In the genomic region with DNA sequence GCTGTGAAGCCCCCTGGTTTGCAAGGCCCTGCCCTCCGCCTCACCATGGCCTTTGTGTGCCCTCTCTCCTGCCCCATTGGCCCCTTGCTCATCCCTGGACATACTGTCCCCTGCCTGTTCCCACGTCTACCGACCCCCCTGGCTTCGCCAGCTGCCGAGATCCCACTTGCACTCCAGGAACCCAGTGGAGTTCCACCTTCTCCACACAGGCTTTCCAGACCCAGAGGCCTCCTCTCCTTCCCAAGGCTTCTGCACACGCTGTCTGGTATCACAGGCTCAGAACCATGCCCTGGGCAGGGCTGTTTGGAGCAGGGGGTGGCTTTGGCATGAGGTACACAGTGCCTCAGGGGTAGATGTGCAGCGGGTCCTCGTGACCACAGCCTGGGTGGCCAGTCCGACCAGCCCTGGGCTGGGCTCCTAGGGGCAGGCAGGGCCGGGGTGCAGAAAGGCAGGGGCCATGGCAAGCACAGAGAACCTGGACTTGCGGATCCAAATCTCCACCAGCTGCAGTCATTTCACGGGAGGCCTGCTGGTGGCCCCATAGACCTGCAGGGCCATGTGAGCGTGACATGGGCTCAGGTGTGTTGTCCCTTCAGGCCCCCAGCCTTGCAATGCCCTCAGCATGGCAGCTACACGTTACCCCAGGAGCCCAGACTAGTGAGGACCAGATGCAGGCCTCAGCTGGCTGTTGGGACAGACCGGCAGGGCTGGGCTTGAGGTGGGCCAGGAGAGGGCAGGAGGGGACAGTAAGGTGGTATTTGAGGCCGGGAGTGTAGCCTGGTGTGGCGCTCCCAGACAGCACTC, we compare ENCODE assay signal across 10 cellular contexts. TPM values are rescaled to one million over a fixed set of nuclear protein-coding genes. Genes with fewer than 3 reads are reported as not detected.
A peak's percentile ranks its signal among the peaks of the same experiment; 100 is the strongest.
DNase-seq lines count a peak whose midpoint lies in the region; ATAC-seq, FAIRE-seq and TF ChIP-seq lines count a peak whose summit lies in the region.
"Had no signal": no experiment of that assay in that cellular context is flagged by ENCODE, and none has a peak within 500 bp of the region (broad histone marks: within the 10 kb centered on the region; RNA-seq: fewer than 3 reads in every experiment).

No MANE protein-coding gene starts in this region.

- no peaks in the 10 kb centered on the region for H3K9me2 ChIP-seq in MM.1S (replicated peaks; ENCODE audit: insufficient read depth, low read length)

- H3K79me2 ChIP-seq in MM.1S (ENCODE audit: low read length), result peaks cover 96% of the 10 kb centered on the region
- peaks cover 62% of the 10 kb centered on the region for H3K79me2 ChIP-seq in neural progenitor cell (ENCODE audit: low read depth)

- H4K20me1 ChIP-seq in BLaER1 (peaks cover 23% of the 10 kb centered on the region), MM.1S (ENCODE audit: insufficient read depth, low read length) (peaks cover 27% of the 10 kb centered on the region), neural progenitor cell (ENCODE audit: low read depth) (peaks cover 68% of the 10 kb centered on the region)

- in situ Hi-C loops in HAP-1 (cut with MboI; ENCODE audit: low sequenced_read_pairs), result no loop called here

- H3K27me3 ChIP-seq in BLaER1, result no peaks in the 10 kb centered on the region
- no peaks in the 10 kb centered on the region for H3K27me3 ChIP-seq in MM.1S (replicated peaks; ENCODE audit: insufficient read depth, low read length)
- no peaks in the 10 kb centered on the region for H3K27me3 ChIP-seq in neural progenitor cell
- H3K27me3 ChIP-seq in HAP-1 (ENCODE audit: low read depth), result no peaks in the 10 kb centered on the region

- ATAC-seq in HG03095 (IDR thresholded peaks at IDR 0.05; ENCODE audit: unreplicated experiment), result no peak

- H3K4me3 Mint-ChIP-seq in neural progenitor cell, result no peak overlapping the region

- H3K9me3 ChIP-seq in BLaER1 (no peaks in the 10 kb centered on the region), MM.1S (replicated peaks; ENCODE audit: insufficient read depth, low read length) (no peaks in the 10 kb centered on the region), neural progenitor cell (ENCODE audit: low read depth) (no peaks in the 10 kb centered on the region), HAP-1 (no peaks in the 10 kb centered on the region)

- no peaks in the 10 kb centered on the region for H3K27me3 Mint-ChIP-seq in neural progenitor cell (ENCODE audit: insufficient read depth, low read depth)

- no peaks in the 10 kb centered on the region for H3K9me3 Mint-ChIP-seq in neural progenitor cell

- TF ChIP-seq CTCF in MM.1S (IDR thresholded peaks at IDR 0.05; ENCODE audit: low read length), result no peak
- TF ChIP-seq CTCF in neural progenitor cell (IDR thresholded peaks at IDR 0.05), result no peak

- no peak for FAIRE-seq in urothelium cell line (lab: Jason Lieb, UNC)
- FAIRE-seq: endothelial cell of umbilical vein had no signal

- H3K9ac ChIP-seq in BLaER1 (peak overlapping the region; percentile 100), MM.1S (ENCODE audit: low read length) (peak overlapping the region; percentile 67; the same call in 1 of the 2 replicates), neural progenitor cell (no peak overlapping the region)

- peaks cover 20% of the 10 kb centered on the region for H3K4me1 Mint-ChIP-seq in neural progenitor cell

- H3K36me3 ChIP-seq in BLaER1 (peaks cover 77% of the 10 kb centered on the region), MM.1S (replicated peaks; ENCODE audit: insufficient read depth, low read length) (peaks cover 15% of the 10 kb centered on the region), neural progenitor cell (no peaks in the 10 kb centered on the region), HAP-1 (replicated peaks) (peaks cover 27% of the 10 kb centered on the region)

- H3K4me2 ChIP-seq in BLaER1 (peak overlapping the region; percentile 99), MM.1S (ENCODE audit: low read depth, low read length) (peak overlapping the region; percentile 68), neural progenitor cell (no peak overlapping the region)

- H3K36me3 Mint-ChIP-seq in neural progenitor cell, result peaks cover 5% of the 10 kb centered on the region

- H3F3A ChIP-seq in MM.1S (ENCODE audit: insufficient read depth, low read length) (peaks cover 33% of the 10 kb centered on the region), neural progenitor cell (ENCODE audit: low read depth) (peaks cover 12% of the 10 kb centered on the region)

- H3K4me1 ChIP-seq in BLaER1, result peaks cover 97% of the 10 kb centered on the region
- H3K4me1 ChIP-seq in MM.1S (ENCODE audit: low read length), result peaks cover 67% of the 10 kb centered on the region
- peaks cover 20% of the 10 kb centered on the region for H3K4me1 ChIP-seq in neural progenitor cell
- no peaks in the 10 kb centered on the region; the same call in 1 of the 2 replicates for H3K4me1 ChIP-seq in HAP-1

- H3K4me3 ChIP-seq in BLaER1, result peak overlapping the region; percentile 99
- H3K4me3 ChIP-seq in MM.1S (ENCODE audit: low read length), result no peak overlapping the region
- H3K4me3 ChIP-seq in neural progenitor cell, result no peak overlapping the region
- no peak overlapping the region for H3K4me3 ChIP-seq in HAP-1

- peak overlapping the region; percentile 65 for H3K27ac Mint-ChIP-seq in neural progenitor cell

- DNase-seq in MM.1S, result no peak
- DNase-seq in central memory CD4-positive, alpha-beta T cell, result peak; percentile 27
- DNase-seq in neural progenitor cell (ENCODE audit: low spot score), result no peak
- DNase-seq in HAP-1 (ENCODE audit: low spot score in 2 of 2), result no peak
- DNase-seq in urothelium cell line (ENCODE audit: low spot score), result no peak
- no peak for DNase-seq in stimulated activated CD4-positive, alpha-beta T cell treated with anti-CD3 and anti-CD28 coated beads, Interleukin-15, amount 100 ng/mL, for 24 hours
- DNase-seq: T1000 had no signal

- H2AFZ ChIP-seq in MM.1S (ENCODE audit: low read length) (no peak overlapping the region), neural progenitor cell (replicated peaks) (no peak overlapping the region)

- H3K27ac ChIP-seq in BLaER1, result peak overlapping the region; percentile 100
- H3K27ac ChIP-seq in MM.1S (ENCODE audit: low read length), result peak overlapping the region; percentile 92; the same call in 1 of the 2 replicates
- no peak overlapping the region for H3K27ac ChIP-seq in neural progenitor cell

RNA-seq across cellular contexts. Expression of a gene that starts 9.5 kb away (rescaled TPM):
- total RNA-seq in neural progenitor cell (ENCODE audit: low replicate concordance), result 30.0 and 54.4 TPM in 2 replicates

RNA-seq across cellular contexts. Expression of a gene that starts 13.3 kb away (rescaled TPM):
- 21.0 and 29.2 TPM in 2 replicates for total RNA-seq in neural progenitor cell (ENCODE audit: low replicate concordance)

RNA-seq across cellular contexts. Expression of a gene that starts 27.5 kb away (rescaled TPM):
- total RNA-seq in neural progenitor cell (ENCODE audit: low replicate concordance), result 1.4 and 7.1 TPM in 2 replicates
